Comparison of ENCODE assay signal across 1 cellular context in genomic region chr22:39148727-39149535, GRCh38.
TF ChIP-seq lines count a peak whose summit lies in the region.

No MANE protein-coding gene starts in this region.

TF ChIP-seq in SK-N-SH, 30 proteins besides CTCF, POLR2A, EP300 and RAD21 (continued from another document):
- TF ChIP-seq ZBTB33 (IDR thresholded peaks at IDR 0.05; ENCODE audit: borderline replicate concordance, low read depth) (no peak), RFX5 (IDR thresholded peaks at IDR 0.05; ENCODE audit: low read length) (no peak), GABPA (IDR thresholded peaks at IDR 0.05; ENCODE audit: low read depth) (no peak), JUND (IDR thresholded peaks at IDR 0.05) (no peak), POLR2AphosphoS5 (IDR thresholded peaks at IDR 0.05; ENCODE audit: low read depth, low read length) (no peak), SIN3A (IDR thresholded peaks at IDR 0.05; ENCODE audit: borderline replicate concordance, low read depth, low read length) (no peak)
